Comparison of ENCODE assay signal across 34 cellular contexts in genomic region chr7:50674299-50674698, GRCh38.
"Had no signal": no experiment of that assay in that cellular context is flagged by ENCODE, and none has a peak within 500 bp of the region (broad histone marks: within the 10 kb centered on the region; RNA-seq: fewer than 3 reads in every experiment).

No MANE protein-coding gene starts in this region.

- H3K9me3 Mint-ChIP-seq: activated B cell treated with CpG ODN at 0.5 μM for 24 hours; activated CD8-positive, alpha-beta T cell treated with anti-CD3 and anti-CD28 coated beads for 36 hours; activated naive CD4-positive, alpha-beta T cell treated with anti-CD3 and anti-CD28 coated beads for 36 hours; activated naive CD4-positive, alpha-beta T cell treated with anti-CD3 and anti-CD28 coated beads, Interleukin-2, amount 50 U/mL, for 24 hours; activated naive CD8-positive, alpha-beta T cell treated with anti-CD3 and anti-CD28 coated beads for 36 hours; activated naive CD8-positive, alpha-beta T cell treated with anti-CD3 and anti-CD28 coated beads, Interleukin-2, amount 50 U/mL, for 24 hours; activated T-cell treated with anti-CD3 and anti-CD28 coated beads, Interleukin-2, amount 50 U/mL, for 4 hours; activated T-helper 1 cell treated with anti-CD3 and anti-CD28 coated beads, Interleukin-12 subunit alpha, Interleukin-12 subunit beta, Interleukin-2, Interleukin-4 antibody, amounts not matched to agents 30 ng/mL and 10 ng/mL and 1 ng/mL, durations not matched to agents 14 hours and 24 hours and 36 hours; activated T-helper 2 cell treated with anti-CD3 and anti-CD28 coated beads, Interferon-gamma antibody, Interleukin-2, Interleukin-4, amounts not matched to agents 10 μg/mL and 5 μg/mL and 100 μg/mL, durations not matched to agents 14 hours and 24 hours and 36 hours; effector memory CD8-positive, alpha-beta T cell; T-cell; T-helper 1 cell treated with Interleukin-12 subunit alpha and Interleukin-12 subunit beta and Interleukin-4 antibody, amounts not matched to agents 30 μg/mL and 1 μg/mL, for 36 hours; T-helper 2 cell treated with Interferon-gamma antibody and Interleukin-4, amounts not matched to agents 5 μg/mL and 100 μg/mL, for 36 hours had no signal

- H3K36me3 Mint-ChIP-seq: activated naive CD8-positive, alpha-beta T cell treated with anti-CD3 and anti-CD28 coated beads for 36 hours; T-cell had no signal

- H3K4me3 ChIP-seq: adrenal gland, body of pancreas, esophagus muscularis mucosa, gastroesophageal sphincter had no signal

- H3K9me3 ChIP-seq: adrenal gland, body of pancreas, esophagus muscularis mucosa, gastroesophageal sphincter had no signal

- H3K27me3 ChIP-seq: adrenal gland, body of pancreas, esophagus muscularis mucosa, foreskin keratinocyte, gastroesophageal sphincter had no signal

- H3K27ac Mint-ChIP-seq: activated B cell treated with CpG ODN at 0.5 μM for 24 hours; activated CD8-positive, alpha-beta T cell treated with anti-CD3 and anti-CD28 coated beads for 36 hours; activated naive CD4-positive, alpha-beta T cell treated with anti-CD3 and anti-CD28 coated beads for 36 hours; activated naive CD4-positive, alpha-beta T cell treated with anti-CD3 and anti-CD28 coated beads, Interleukin-2, amount 50 U/mL, for 24 hours; activated naive CD8-positive, alpha-beta T cell treated with anti-CD3 and anti-CD28 coated beads for 36 hours; activated naive CD8-positive, alpha-beta T cell treated with anti-CD3 and anti-CD28 coated beads, Interleukin-2, amount 50 U/mL, for 24 hours; activated T-helper 1 cell treated with anti-CD3 and anti-CD28 coated beads, Interleukin-12 subunit alpha, Interleukin-12 subunit beta, Interleukin-2, Interleukin-4 antibody, amounts not matched to agents 30 ng/mL and 10 ng/mL and 1 ng/mL, durations not matched to agents 14 hours and 24 hours and 36 hours; activated T-helper 2 cell treated with anti-CD3 and anti-CD28 coated beads, Interferon-gamma antibody, Interleukin-2, Interleukin-4, amounts not matched to agents 10 μg/mL and 5 μg/mL and 100 μg/mL, durations not matched to agents 14 hours and 24 hours and 36 hours; T-cell; T-helper 1 cell treated with Interleukin-12 subunit alpha and Interleukin-12 subunit beta and Interleukin-4 antibody, amounts not matched to agents 30 μg/mL and 1 μg/mL, for 36 hours; T-helper 2 cell treated with Interferon-gamma antibody and Interleukin-4, amounts not matched to agents 5 μg/mL and 100 μg/mL, for 36 hours had no signal

- DNase-seq: activated B cell treated with CpG ODN at 0.5 μM for 24 hours; activated CD4-positive, alpha-beta T cell treated with anti-CD3 and anti-CD28 coated beads for 48 hours; activated CD4-positive, alpha-beta T cell treated with anti-CD3 and anti-CD28 coated beads, Interleukin-2, amount 50 U/mL, for 1 hour; activated CD4-positive, alpha-beta T cell treated with anti-CD3 and anti-CD28 coated beads, Interleukin-2, amount 50 U/mL, for 48 hours; activated CD8-positive, alpha-beta memory T cell treated with anti-CD3 and anti-CD28 coated beads for 24 hours; activated CD8-positive, alpha-beta T cell treated with anti-CD3 and anti-CD28 coated beads for 36 hours; activated effector memory CD4-positive, alpha-beta T cell treated with anti-CD3 and anti-CD28 coated beads, Interleukin-2, amount 50 U/mL, for 16 hours; activated naive CD4-positive, alpha-beta T cell treated with anti-CD3 and anti-CD28 coated beads for 36 hours; activated naive CD8-positive, alpha-beta T cell treated with anti-CD3 and anti-CD28 coated beads for 36 hours; activated naive CD8-positive, alpha-beta T cell treated with anti-CD3 and anti-CD28 coated beads, Interleukin-2, amount 50 U/mL, for 24 hours; activated T-cell treated with anti-CD3 and anti-CD28 coated beads, Interleukin-2, amount 50 U/mL, for 4 hours; amygdala; aorta; body of pancreas; caudate nucleus; cortex of kidney; dermis blood vessel endothelial cell; effector CD4-positive, alpha-beta T cell; effector memory CD8-positive, alpha-beta T cell; erythroblast; foreskin keratinocyte; SW 1271; T-cell; T1000; WERI-Rb-1 had no signal

- H3K4me1 Mint-ChIP-seq: activated B cell treated with CpG ODN at 0.5 μM for 24 hours; activated naive CD4-positive, alpha-beta T cell treated with anti-CD3 and anti-CD28 coated beads, Interleukin-2, amount 50 U/mL, for 24 hours; activated naive CD8-positive, alpha-beta T cell treated with anti-CD3 and anti-CD28 coated beads for 36 hours; activated naive CD8-positive, alpha-beta T cell treated with anti-CD3 and anti-CD28 coated beads, Interleukin-2, amount 50 U/mL, for 24 hours had no signal

- H3K27me3 Mint-ChIP-seq: activated naive CD4-positive, alpha-beta T cell treated with anti-CD3 and anti-CD28 coated beads, Interleukin-2, amount 50 U/mL, for 24 hours; activated naive CD8-positive, alpha-beta T cell treated with anti-CD3 and anti-CD28 coated beads for 36 hours; activated naive CD8-positive, alpha-beta T cell treated with anti-CD3 and anti-CD28 coated beads, Interleukin-2, amount 50 U/mL, for 24 hours; T-cell had no signal

- H3K27ac ChIP-seq: adrenal gland, foreskin keratinocyte, gastroesophageal sphincter, WERI-Rb-1 had no signal

- ATAC-seq: activated CD4-positive, CD25-positive, alpha-beta regulatory T cell treated with anti-CD3 and anti-CD28 coated beads, Interleukin-2, amount 50 U/mL, for 24 hours; activated CD8-positive, alpha-beta T cell treated with anti-CD3 and anti-CD28 coated beads for 36 hours; activated naive CD8-positive, alpha-beta T cell treated with anti-CD3 and anti-CD28 coated beads, Interleukin-2, amount 50 U/mL, for 24 hours; activated T-cell treated with anti-CD3 and anti-CD28 coated beads, Interleukin-2, amount 50 U/mL, for 4 hours; body of pancreas; effector memory CD8-positive, alpha-beta T cell; foreskin keratinocyte; gastroesophageal sphincter; T-cell had no signal

- H3K4me1 ChIP-seq: foreskin keratinocyte had no signal

- H3K36me3 ChIP-seq: WERI-Rb-1 had no signal

- H3K4me3 Mint-ChIP-seq: activated B cell treated with CpG ODN at 0.5 μM for 24 hours; activated CD8-positive, alpha-beta T cell treated with anti-CD3 and anti-CD28 coated beads for 36 hours; activated naive CD4-positive, alpha-beta T cell treated with anti-CD3 and anti-CD28 coated beads for 36 hours; activated naive CD4-positive, alpha-beta T cell treated with anti-CD3 and anti-CD28 coated beads, Interleukin-2, amount 50 U/mL, for 24 hours; activated naive CD8-positive, alpha-beta T cell treated with anti-CD3 and anti-CD28 coated beads for 36 hours; activated naive CD8-positive, alpha-beta T cell treated with anti-CD3 and anti-CD28 coated beads, Interleukin-2, amount 50 U/mL, for 24 hours; activated T-cell treated with anti-CD3 and anti-CD28 coated beads, Interleukin-2, amount 50 U/mL, for 4 hours; activated T-helper 1 cell treated with anti-CD3 and anti-CD28 coated beads, Interleukin-12 subunit alpha, Interleukin-12 subunit beta, Interleukin-2, Interleukin-4 antibody, amounts not matched to agents 30 ng/mL and 10 ng/mL and 1 ng/mL, durations not matched to agents 14 hours and 24 hours and 36 hours; effector memory CD8-positive, alpha-beta T cell; T-cell; T-helper 1 cell treated with Interleukin-12 subunit alpha and Interleukin-12 subunit beta and Interleukin-4 antibody, amounts not matched to agents 30 μg/mL and 1 μg/mL, for 36 hours; T-helper 2 cell treated with Interferon-gamma antibody and Interleukin-4, amounts not matched to agents 5 μg/mL and 100 μg/mL, for 36 hours had no signal
